Comparison of ENCODE assay signal across 8 cellular contexts in the genomic region with DNA sequence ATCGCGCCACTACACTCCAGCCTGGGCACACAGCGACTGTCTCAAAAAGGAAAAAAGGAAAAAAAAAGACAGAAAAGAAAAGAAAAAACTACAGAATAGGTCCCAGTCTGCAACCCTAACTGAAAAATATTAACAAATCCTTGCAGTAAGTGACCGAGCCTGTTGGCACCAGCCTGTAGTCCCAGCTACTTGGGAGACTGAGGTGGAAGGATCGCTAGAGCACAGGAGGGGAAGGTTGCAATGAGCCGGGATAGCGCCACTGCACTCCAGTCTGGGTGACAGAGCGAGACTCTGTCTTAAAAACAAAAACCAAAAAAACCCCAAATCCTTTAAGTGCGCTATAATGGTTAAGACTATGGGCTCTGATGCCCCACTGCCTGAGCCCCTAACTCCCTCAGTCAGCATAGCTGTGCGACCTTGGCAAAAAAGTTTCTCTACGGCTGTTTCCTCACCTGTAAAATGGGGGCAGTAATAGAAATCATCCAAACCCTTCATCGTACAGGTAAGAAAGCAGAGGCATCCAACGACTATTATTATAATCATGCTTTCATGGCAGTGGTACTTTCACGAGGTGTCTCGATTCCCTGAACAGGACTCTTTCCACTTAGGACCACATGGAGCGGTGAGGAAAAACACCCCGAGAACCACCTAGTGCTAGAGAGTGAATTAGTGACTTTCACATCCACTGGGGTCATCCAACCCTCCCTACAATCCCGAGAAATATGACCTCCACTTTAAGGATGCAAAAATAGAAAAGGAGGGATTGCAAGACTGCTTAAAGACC. TPM values are rescaled to one million over a fixed set of nuclear protein-coding genes. Genes with fewer than 3 reads are reported as not detected.
DNase-seq lines count a peak whose midpoint lies in the region; ATAC-seq, FAIRE-seq and TF ChIP-seq lines count a peak whose summit lies in the region.

No MANE protein-coding gene starts in this region.

- 20% methylated on average over 18 of the region's 18 CpGs for WGBS in HepG2 (ENCODE audit: low lambda C conversion rate)
- WGBS in suprapubic skin = 12% methylated on average over 18 of the region's 18 CpGs

- TSS peak; percentile 75 for BruUV-seq in HepG2 (replicated peaks; lab: Mats Ljungman, UMichigan)

- no peaks in the 10 kb centered on the region for H3K27me3 ChIP-seq in MM.1S (replicated peaks; ENCODE audit: insufficient read depth, low read length)
- H3K27me3 ChIP-seq in breast epithelium = peaks cover 0 to 7% of the 10 kb centered on the region in 2 donors
- no peaks in the 10 kb centered on the region; a peak in 1 of 5 replicates for H3K27me3 ChIP-seq in HepG2 (ENCODE audit: control insufficient read depth in 1 of 2, insufficient read depth in 2 of 2, low read length in 2 of 2)
- no peaks in the 10 kb centered on the region for H3K27me3 ChIP-seq in suprapubic skin

- POLR2A ChIA-PET in HepG2 (lab: Yijun Ruan, JAX) = interaction anchor here (0.7 to 2.5 kb wide), 6 partner anchors 10 to 36 kb away, joined by 3 to 13 read pairs (median 3); no protein-coding TSS in a partner anchor

- intact Hi-C loops in breast epithelium (cut with DNase I; ENCODE audit: low total_unique reads) (no loop called here), HepG2 (cut with micrococcal nuclease; ENCODE audit: unreplicated experiment) (loop anchor here (1.0 kb wide), 1 partner anchor 36 kb away; no protein-coding TSS in a partner anchor)

- no peaks in the 10 kb centered on the region for H3K9me2 ChIP-seq in MM.1S (replicated peaks; ENCODE audit: insufficient read depth, low read length)

- in situ Hi-C loops in HepG2 (cut with HindIII; ENCODE audit: extremely low pct_ligation_motif_present, low pct_unique_long_range_greater_than_20kb) = no loop called here

- ATAC-seq in GM18907 (IDR thresholded peaks at IDR 0.05; ENCODE audit: unreplicated experiment) (peak; percentile 14), HepG2 (peak; percentile 61)

- CTCF ChIA-PET in HepG2 (lab: Yijun Ruan, JAX; ENCODE audit: low intra/inter-chr PET ratio, low total read pairs) = no interaction called here

- TF ChIP-seq POLR2A in breast epithelium (IDR thresholded peaks at IDR 0.05) = no peak
- no peak for TF ChIP-seq POLR2A in HepG2 (IDR thresholded peaks at IDR 0.05; ENCODE audit: insufficient read depth in 1 of 2, low read depth in 2 of 2, low read length in 2 of 2)
- no peak for TF ChIP-seq POLR2A in suprapubic skin (IDR thresholded peaks at IDR 0.05)

- H3K4me2 ChIP-seq in MM.1S (ENCODE audit: low read depth, low read length) (peak overlapping the region; percentile 44), HepG2 (ENCODE audit: low read depth, low read length) (peak overlapping the region; percentile 78)

- peaks cover 3% of the 10 kb centered on the region; the same call in 1 of the 2 replicates for H3K4me1 ChIP-seq in MM.1S (ENCODE audit: low read length)
- peaks cover 0 to 4% of the 10 kb centered on the region in 2 donors for H3K4me1 ChIP-seq in breast epithelium
- H3K4me1 ChIP-seq in HepG2 (ENCODE audit: insufficient read depth, low read length) = peaks cover 37% of the 10 kb centered on the region
- peaks cover 21% of the 10 kb centered on the region for H3K4me1 ChIP-seq in suprapubic skin

- TF ChIP-seq EP300 in HepG2 (IDR thresholded peaks at IDR 0.05; ENCODE audit: low read depth in 2 of 2, low read length in 2 of 2) = no peak
- no peak for TF ChIP-seq EP300 in HepG2 (CRISPR knock-in tag; IDR thresholded peaks at IDR 0.05; ENCODE audit: borderline replicate concordance)
- no peak for TF ChIP-seq EP300 in suprapubic skin (IDR thresholded peaks at IDR 0.05)

- H3K4me3 ChIP-seq in MM.1S (ENCODE audit: low read length) (peak overlapping the region; percentile 93), breast epithelium (peak overlapping the region; percentile 59 to 89 (median 81)), HepG2 (replicated peaks in 1 of 3; ENCODE audit: insufficient read depth in 1 of 3, low read depth in 2 of 3, low read length in 3 of 3) (peak overlapping the region; percentile 70 to 95 (median 90)), suprapubic skin (peak overlapping the region; percentile 82)

- peak overlapping the region; percentile 39; the same call in 1 of the 2 replicates for H3K27ac ChIP-seq in MM.1S (ENCODE audit: low read length)
- H3K27ac ChIP-seq in breast epithelium = peak overlapping the region; percentile 82 to 85
- peak overlapping the region; percentile 77 for H3K27ac ChIP-seq in HepG2 (ENCODE audit: extremely low read length, insufficient read depth, low read length)
- peak overlapping the region; percentile 85 for H3K27ac ChIP-seq in suprapubic skin

- H3K9me3 ChIP-seq in MM.1S (replicated peaks; ENCODE audit: insufficient read depth, low read length) = no peaks in the 10 kb centered on the region
- H3K9me3 ChIP-seq in breast epithelium = no peaks in the 10 kb centered on the region
- H3K9me3 ChIP-seq in HepG2 (ENCODE audit: low read length) = no peaks in the 10 kb centered on the region
- H3K9me3 ChIP-seq in suprapubic skin = no peaks in the 10 kb centered on the region

- TF ChIP-seq CTCF in MM.1S (IDR thresholded peaks at IDR 0.05; ENCODE audit: low read length) = no peak
- TF ChIP-seq CTCF in breast epithelium (IDR thresholded peaks at IDR 0.05) = no peak
- no peak for TF ChIP-seq CTCF in HepG2 (CRISPR knock-in tag; IDR thresholded peaks at IDR 0.05)
- TF ChIP-seq CTCF in suprapubic skin (IDR thresholded peaks at IDR 0.05) = no peak

- peak overlapping the region; percentile 71 for H2AFZ ChIP-seq in MM.1S (ENCODE audit: low read length)
- H2AFZ ChIP-seq in HepG2 (ENCODE audit: low read length) = peak overlapping the region; percentile 83

- DNase-seq in MM.1S (no peak), breast epithelium (ENCODE audit: low spot score in 2 of 2) (no peak), HepG2 (ENCODE audit: low spot score) (no peak), suprapubic skin (ENCODE audit: low spot score in 2 of 2) (no peak), SKM-1 (lab: John Stamatoyannopoulos, UW; ENCODE audit: unreplicated experiment) (no peak), SHP77 (lab: John Stamatoyannopoulos, UW) (no peak), superior temporal gyrus (ENCODE audit: extremely low spot score) (no peak)

- H3K9ac ChIP-seq in MM.1S (ENCODE audit: low read length) (peak overlapping the region; percentile 86), HepG2 (ENCODE audit: insufficient read depth, low read depth, low read length) (peak overlapping the region; percentile 93)

- no peaks in the 10 kb centered on the region for H3F3A ChIP-seq in MM.1S (ENCODE audit: insufficient read depth, low read length)

- H3K36me3 ChIP-seq in MM.1S (replicated peaks; ENCODE audit: insufficient read depth, low read length) = 0 out of 2 replicates have a peak, but pooled peaks cover under 1% of the 10 kb centered on the region
- no peaks in the 10 kb centered on the region for H3K36me3 ChIP-seq in breast epithelium
- H3K36me3 ChIP-seq in HepG2 (replicated peaks in 1 of 2; ENCODE audit: control insufficient read depth in 1 of 2, insufficient read depth in 2 of 2, low read length in 2 of 2) = peaks cover 1 to 14% of the 10 kb centered on the region in 2 experiments; a peak in 2 of 5 replicates
- H3K36me3 ChIP-seq in suprapubic skin = peaks cover 5% of the 10 kb centered on the region

- FAIRE-seq in HepG2 (lab: Jason Lieb, UNC) = no peak

- no peak for TF ChIP-seq RAD21 in HepG2 (CRISPR knock-in tag; IDR thresholded peaks at IDR 0.05)

- H3K79me2 ChIP-seq in MM.1S (ENCODE audit: low read length) (peaks cover 38% of the 10 kb centered on the region), HepG2 (ENCODE audit: insufficient read depth, low read length) (peaks cover 11% of the 10 kb centered on the region)

- H4K20me1 ChIP-seq in MM.1S (ENCODE audit: insufficient read depth, low read length) (no peaks in the 10 kb centered on the region), HepG2 (ENCODE audit: insufficient read depth, low read length) (no peaks in the 10 kb centered on the region)

TF ChIP-seq in HepG2, 621 proteins besides CTCF, POLR2A, EP300 and RAD21 (continues in another document):
- no peak for TF ChIP-seq ZNF260 (CRISPR knock-in tag; IDR thresholded peaks at IDR 0.05; ENCODE audit: borderline replicate concordance, low read depth)
- peak; percentile 88 for TF ChIP-seq ZNF629 (CRISPR knock-in tag; conservative IDR thresholded peaks at IDR 0.05)
- TF ChIP-seq ZZZ3 (CRISPR knock-in tag; IDR thresholded peaks at IDR 0.05; ENCODE audit: borderline replicate concordance) = 0 out of 2 replicates have a peak, but pooled peaks have one; percentile 7
- no peak for TF ChIP-seq SIX1 (CRISPR knock-in tag; IDR thresholded peaks at IDR 0.05; ENCODE audit: borderline replicate concordance)
- no peak for TF ChIP-seq HES4 (CRISPR knock-in tag; IDR thresholded peaks at IDR 0.05; ENCODE audit: borderline replicate concordance)
- TF ChIP-seq ZNF773 (CRISPR knock-in tag; IDR thresholded peaks at IDR 0.05; ENCODE audit: borderline replicate concordance) = no peak
- TF ChIP-seq REL (CRISPR knock-in tag; conservative IDR thresholded peaks at IDR 0.05) = no peak
- TF ChIP-seq RNF2 (conservative IDR thresholded peaks at IDR 0.05; ENCODE audit: low read depth) = no peak
- no peak for TF ChIP-seq KLF6 (CRISPR knock-in tag; IDR thresholded peaks at IDR 0.05)

RNA-seq across cellular contexts. Expression of a gene that starts 0.8 kb away (rescaled TPM):
- 100 to 1,000 TPM; 191 to 304 (median 210) TPM for total RNA-seq in breast epithelium
- total RNA-seq in HepG2 (2016; rRNA removed; fragmentation: Illumina TruSeq; extraction: Trizol) = 251 and 352 TPM in 2 replicates
- 240 and 298 TPM in 2 replicates for total RNA-seq in HepG2 (2016; cell fraction: cytosol; rRNA removed; fragmentation: Illumina TruSeq; extraction: Trizol; ENCODE audit: low read depth)
- 254 and 324 TPM in 2 replicates for total RNA-seq in HepG2 (2016; cell fraction: insoluble cytoplasmic fraction; rRNA removed; fragmentation: Illumina TruSeq; extraction: Trizol)
- total RNA-seq in HepG2 (2016; cell fraction: membrane; rRNA removed; fragmentation: Illumina TruSeq; extraction: Trizol) = 330 and 358 TPM in 2 replicates
- 87.9 and 93.9 TPM in 2 replicates for total RNA-seq in HepG2 (2016; cell fraction: nucleus; rRNA removed; fragmentation: Illumina TruSeq; extraction: Trizol)
- 328 and 369 TPM in 2 replicates for polyA plus RNA-seq in HepG2 (2011; rRNA removed)
- polyA plus RNA-seq in HepG2 (2011; cell fraction: cytosol; rRNA removed) = 127 and 129 TPM in 2 replicates
- 34.6 and 47.7 TPM in 2 replicates for polyA plus RNA-seq in HepG2 (2011; cell fraction: nucleus; rRNA removed)
- 309 and 319 TPM in 2 replicates for polyA plus RNA-seq in HepG2 (2012)
- 336 and 479 TPM in 2 replicates for polyA plus RNA-seq in HepG2 (2016; cell fraction: cytosol; fragmentation: Illumina TruSeq; extraction: Trizol; ENCODE audit: low read depth)
- 318 and 360 TPM in 2 replicates for polyA plus RNA-seq in HepG2 (2016; cell fraction: insoluble cytoplasmic fraction; fragmentation: Illumina TruSeq; extraction: Trizol; ENCODE audit: low read depth)
- polyA plus RNA-seq in HepG2 (2016; cell fraction: membrane; fragmentation: Illumina TruSeq; extraction: Trizol; ENCODE audit: low read depth) = 372 and 511 TPM in 2 replicates
- 176 and 184 TPM in 2 replicates for polyA plus RNA-seq in HepG2 (2016; cell fraction: nucleus; fragmentation: Illumina TruSeq; extraction: Trizol; ENCODE audit: insufficient read depth, low read depth)
- polyA minus RNA-seq in HepG2 (2011; rRNA and poly(A)+ RNA removed; ENCODE audit: low replicate concordance) = 115 and 385 TPM in 2 replicates
- polyA minus RNA-seq in HepG2 (2011; cell fraction: cytosol; rRNA and poly(A)+ RNA removed) = 16.5 and 34.8 TPM in 2 replicates
- polyA minus RNA-seq in HepG2 (2011; cell fraction: nucleus; rRNA and poly(A)+ RNA removed) = 30.5 and 32.2 TPM in 2 replicates
- total RNA-seq in suprapubic skin = 100 to 1,000 TPM; 116 to 218 (median 149) TPM
